In the genomic region with DNA sequence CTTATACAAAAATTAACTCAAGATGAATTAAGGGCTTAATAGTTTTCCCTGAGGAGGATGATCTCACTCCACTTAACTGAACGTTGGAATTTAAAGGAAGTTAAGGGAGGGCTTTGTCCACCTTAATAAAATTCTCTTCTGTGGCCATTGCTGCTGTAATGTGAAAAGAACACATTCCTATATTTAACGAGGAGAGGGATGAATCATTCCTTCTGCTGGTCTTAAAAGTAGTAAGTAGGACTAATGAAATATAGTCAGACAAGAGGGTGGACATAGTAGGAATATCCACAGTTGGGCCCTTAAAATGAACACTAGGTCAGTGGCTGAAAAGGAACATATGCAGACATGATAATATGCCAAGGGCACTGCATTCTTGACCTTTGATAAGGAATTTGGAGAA, we compare ENCODE assay signal across 18 cellular contexts.
A peak's percentile ranks its signal among the peaks of the same experiment; 100 is the strongest.
DNase-seq lines count a peak whose midpoint lies in the region; ATAC-seq and TF ChIP-seq lines count a peak whose summit lies in the region.
"Had no signal": no experiment of that assay in that cellular context is flagged by ENCODE, and none has a peak within 500 bp of the region (broad histone marks: within the 10 kb centered on the region; RNA-seq: fewer than 3 reads in every experiment).

No MANE protein-coding gene starts in this region.

- H3K27me3 Mint-ChIP-seq in HFFc6 (ENCODE audit: insufficient read depth) (peaks cover 5% of the 10 kb centered on the region), natural killer cell (ENCODE audit: low read depth in 2 of 2) (peaks cover 2 to 19% of the 10 kb centered on the region in 2 donors)
- peaks cover 0 to 20% of the 10 kb centered on the region in 2 donors for H3K27me3 Mint-ChIP-seq in stimulated activated naive B cell treated with anti-CD40 and anti-IgM and Interleukin-4, amounts not matched to agents 10 μg/mL and 1 μg/mL and 100 μg/mL, for 72 hours

- no peak for TF ChIP-seq CTCF in HFFc6 (IDR thresholded peaks at IDR 0.05)
- no peak for TF ChIP-seq CTCF in natural killer cell (IDR thresholded peaks at IDR 0.05)

- no peak overlapping the region for H3K4me3 Mint-ChIP-seq in HFFc6
- no peak overlapping the region for H3K4me3 Mint-ChIP-seq in natural killer cell
- no peak overlapping the region for H3K4me3 Mint-ChIP-seq in stimulated activated naive B cell treated with anti-CD40 and anti-IgM and Interleukin-4, amounts not matched to agents 10 μg/mL and 1 μg/mL and 100 μg/mL, for 72 hours
- H3K4me3 Mint-ChIP-seq: CD14-positive monocyte had no signal

- peaks cover 6% of the 10 kb centered on the region; the same call in 1 of the 2 replicates for H3K36me3 Mint-ChIP-seq in HFFc6 (ENCODE audit: low read depth)
- no peaks in the 10 kb centered on the region for H3K36me3 Mint-ChIP-seq in natural killer cell
- no peaks in the 10 kb centered on the region for H3K36me3 Mint-ChIP-seq in stimulated activated naive B cell treated with anti-CD40 and anti-IgM and Interleukin-4, amounts not matched to agents 10 μg/mL and 1 μg/mL and 100 μg/mL, for 72 hours
- H3K36me3 Mint-ChIP-seq: CD14-positive monocyte had no signal

- intact Hi-C loops in natural killer cell (cut with micrococcal nuclease) = no loop called here

- H3K27ac Mint-ChIP-seq in HFFc6 = no peak overlapping the region
- no peak overlapping the region for H3K27ac Mint-ChIP-seq in natural killer cell
- no peak overlapping the region for H3K27ac Mint-ChIP-seq in stimulated activated naive B cell treated with anti-CD40 and anti-IgM and Interleukin-4, amounts not matched to agents 10 μg/mL and 1 μg/mL and 100 μg/mL, for 72 hours
- H3K27ac Mint-ChIP-seq: CD14-positive monocyte had no signal

- H3K9me3 Mint-ChIP-seq in HFFc6 (peaks cover 5% of the 10 kb centered on the region), natural killer cell (peaks cover 0 to 2% of the 10 kb centered on the region in 2 donors)
- H3K9me3 Mint-ChIP-seq in stimulated activated naive B cell treated with anti-CD40 and anti-IgM and Interleukin-4, amounts not matched to agents 10 μg/mL and 1 μg/mL and 100 μg/mL, for 72 hours = peaks cover 0 to 5% of the 10 kb centered on the region in 2 donors

- DNase-seq in EH (ENCODE audit: low read depth) = peak; percentile 92
- peak; percentile 27 for DNase-seq in HFFc6
- DNase-seq in fibroblast of peridontal ligament (ENCODE audit: extremely low read depth) = peak; percentile 17
- DNase-seq in natural killer cell = no peak
- no peak for DNase-seq in DMS 273 (lab: John Stamatoyannopoulos, UW; ENCODE audit: unreplicated experiment)
- no peak for DNase-seq in stimulated activated naive B cell treated with anti-CD40 and anti-IgM and Interleukin-4, amounts not matched to agents 10 μg/mL and 1 μg/mL and 100 μg/mL, for 72 hours
- DNase-seq: AML-193, DMS53, KBM-7, NCI-H1092 treated with DMSO at 0.1 percent for 48 hours, NCI-H2029 treated with DMSO at 0.1 percent for 48 hours, NCI-H2171, NCI-H345, NCI-H524, Peyer's patch, SJCRH30 had no signal

- peaks cover 18% of the 10 kb centered on the region for H3K4me1 Mint-ChIP-seq in HFFc6 (ENCODE audit: low read depth)
- H3K4me1 Mint-ChIP-seq in natural killer cell = no peaks in the 10 kb centered on the region
- H3K4me1 Mint-ChIP-seq in stimulated activated naive B cell treated with anti-CD40 and anti-IgM and Interleukin-4, amounts not matched to agents 10 μg/mL and 1 μg/mL and 100 μg/mL, for 72 hours = no peaks in the 10 kb centered on the region
- H3K4me1 Mint-ChIP-seq: CD14-positive monocyte had no signal

- no peak for ATAC-seq in HG03521 (IDR thresholded peaks at IDR 0.05; ENCODE audit: unreplicated experiment)
- ATAC-seq in natural killer cell = no peak
- no peak for ATAC-seq in stimulated activated naive B cell treated with anti-CD40 and anti-IgM and Interleukin-4, amounts not matched to agents 10 μg/mL and 1 μg/mL and 100 μg/mL, for 72 hours (replicated peaks)

Comparison
In these comparisons a context has a peak if more than half of its experiments do, and no peak if none do; other contexts are left out.
1. DNase-seq: peak in EH (single experiment), HFFc6 (single experiment) and fibroblast of peridontal ligament (single experiment); none in natural killer cell (single experiment), DMS 273 (single experiment) and stimulated activated naive B cell treated with anti-CD40 and anti-IgM and Interleukin-4, amounts not matched to agents 10 μg/mL and 1 μg/mL and 100 μg/mL, for 72 hours (single experiment).